Comparison of ENCODE assay signal across 24 cellular contexts in the genomic region with DNA sequence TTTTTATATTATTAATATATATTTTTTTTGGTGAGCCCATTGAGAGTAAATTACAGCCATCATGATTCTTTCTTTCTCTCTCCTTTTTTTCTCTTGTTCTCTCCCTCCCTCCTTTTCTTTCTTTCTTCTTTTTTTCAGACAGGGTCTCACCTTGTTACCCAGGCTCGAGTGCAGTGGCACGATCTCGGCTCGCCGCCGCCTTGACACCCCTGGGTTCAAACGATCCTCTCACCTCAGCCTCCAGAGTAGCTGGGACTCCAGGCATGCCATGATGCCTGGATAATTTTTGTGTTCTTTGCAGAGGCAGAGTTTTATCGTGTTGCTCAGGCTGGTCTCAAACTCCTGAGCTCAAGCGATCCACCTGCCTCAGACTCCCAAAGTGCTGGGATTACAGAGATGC. TPM values are rescaled to one million over a fixed set of nuclear protein-coding genes. Genes with fewer than 3 reads are reported as not detected.
A peak's percentile ranks its signal among the peaks of the same experiment; 100 is the strongest.
DNase-seq lines count a peak whose midpoint lies in the region; ATAC-seq and TF ChIP-seq lines count a peak whose summit lies in the region.
"Had no signal": no experiment of that assay in that cellular context is flagged by ENCODE, and none has a peak within 500 bp of the region (broad histone marks: within the 10 kb centered on the region; RNA-seq: fewer than 3 reads in every experiment).

No MANE protein-coding gene starts in this region.

- no peak for DNase-seq in CD4-positive, alpha-beta T cell
- DNase-seq in HFFc6 (no peak), osteocyte (ENCODE audit: extremely low spot score, unreplicated experiment) (no peak), EL (no peak), HuH-7.5 (ENCODE audit: low spot score) (no peak)
- DNase-seq: activated CD4-positive, CD25-positive, alpha-beta regulatory T cell treated with anti-CD3 and anti-CD28 coated beads, Interleukin-2, amount 50 U/mL, for 72 hours; activated CD8-positive, alpha-beta memory T cell treated with anti-CD3 and anti-CD28 coated beads for 24 hours; activated naive CD4-positive, alpha-beta T cell treated with anti-CD3 and anti-CD28 coated beads, Interleukin-2, amount 50 U/mL, for 16 hours; CD8-positive, alpha-beta memory T cell; DND-41; effector memory CD8-positive, alpha-beta T cell; Kasumi-1; NCI-H187 treated with DMSO at 0.1 percent for 48 hours; pancreas; sigmoid colon had no signal

- no peak for ATAC-seq in CD4-positive, alpha-beta T cell (ENCODE audit: poor library complexity)
- no peak for ATAC-seq in GM19395 (IDR thresholded peaks at IDR 0.05; ENCODE audit: unreplicated experiment)

- H3K27me3 ChIP-seq in CD4-positive, alpha-beta T cell (ENCODE audit: control insufficient read depth, insufficient read depth, low read length) = peaks cover 38% of the 10 kb centered on the region
- H3K27me3 ChIP-seq: suprapubic skin, vagina had no signal

- peaks cover 59% of the 10 kb centered on the region for H3K27me3 Mint-ChIP-seq in CD4-positive, alpha-beta T cell
- H3K27me3 Mint-ChIP-seq in HFFc6 (ENCODE audit: insufficient read depth) (peaks cover 6% of the 10 kb centered on the region), osteocyte (ENCODE audit: unreplicated experiment) (peaks cover 2% of the 10 kb centered on the region)
- peaks cover 1% of the 10 kb centered on the region for H3K27me3 Mint-ChIP-seq in dendritic cell treated with granulocyte-macrophage colony-stimulating factor and Interleukin-4, amounts not matched to agents 40 ng/mL and 50 ng/mL, for 4 days

- no peaks in the 10 kb centered on the region for H3K9me3 Mint-ChIP-seq in CD4-positive, alpha-beta T cell
- H3K9me3 Mint-ChIP-seq in HFFc6 (no peaks in the 10 kb centered on the region), osteocyte (ENCODE audit: unreplicated experiment) (no peaks in the 10 kb centered on the region)
- H3K9me3 Mint-ChIP-seq in dendritic cell treated with granulocyte-macrophage colony-stimulating factor and Interleukin-4, amounts not matched to agents 40 ng/mL and 50 ng/mL, for 4 days = no peaks in the 10 kb centered on the region
- H3K9me3 Mint-ChIP-seq: activated T-cell treated with anti-CD3 and anti-CD28 coated beads, Interleukin-2, amount 50 U/mL, for 24 hours; CD8-positive, alpha-beta memory T cell; effector memory CD8-positive, alpha-beta T cell had no signal

- CTCF ChIA-PET in CD4-positive, alpha-beta T cell (lab: Charles Lee) = no interaction called here

- H3K36me3 Mint-ChIP-seq in CD4-positive, alpha-beta T cell (ENCODE audit: low read depth) = no peaks in the 10 kb centered on the region
- H3K36me3 Mint-ChIP-seq in HFFc6 (ENCODE audit: low read depth) (no peaks in the 10 kb centered on the region), osteocyte (ENCODE audit: unreplicated experiment) (no peaks in the 10 kb centered on the region)
- H3K36me3 Mint-ChIP-seq in dendritic cell treated with granulocyte-macrophage colony-stimulating factor and Interleukin-4, amounts not matched to agents 40 ng/mL and 50 ng/mL, for 4 days (ENCODE audit: low read depth) = peaks cover 31% of the 10 kb centered on the region
- H3K36me3 Mint-ChIP-seq: CD8-positive, alpha-beta memory T cell had no signal

- H3K4me3 Mint-ChIP-seq in CD4-positive, alpha-beta T cell = peak overlapping the region; percentile 45
- peak overlapping the region; percentile 32; the same call in 1 of the 2 replicates for H3K4me3 Mint-ChIP-seq in HFFc6
- H3K4me3 Mint-ChIP-seq in dendritic cell treated with granulocyte-macrophage colony-stimulating factor and Interleukin-4, amounts not matched to agents 40 ng/mL and 50 ng/mL, for 4 days = peak overlapping the region; percentile 94
- peak overlapping the region; percentile 20 for H3K4me3 Mint-ChIP-seq in osteocyte (ENCODE audit: unreplicated experiment)

- H3K9me3 ChIP-seq in CD4-positive, alpha-beta T cell (ENCODE audit: control insufficient read depth, low read length) = no peaks in the 10 kb centered on the region
- H3K9me3 ChIP-seq: esophagus muscularis mucosa, pancreas, sigmoid colon, suprapubic skin, vagina had no signal

- no peak overlapping the region for H3K27ac ChIP-seq in CD4-positive, alpha-beta T cell (ENCODE audit: low read depth, low read length)
- H3K27ac ChIP-seq: esophagus muscularis mucosa, pancreas, SK-N-MC had no signal

- H3K4me1 Mint-ChIP-seq in CD4-positive, alpha-beta T cell (ENCODE audit: low read depth) = peaks cover 17% of the 10 kb centered on the region
- peaks cover 21% of the 10 kb centered on the region for H3K4me1 Mint-ChIP-seq in HFFc6 (ENCODE audit: low read depth)
- H3K4me1 Mint-ChIP-seq in dendritic cell treated with granulocyte-macrophage colony-stimulating factor and Interleukin-4, amounts not matched to agents 40 ng/mL and 50 ng/mL, for 4 days (ENCODE audit: low read depth) = peaks cover 38% of the 10 kb centered on the region
- H3K4me1 Mint-ChIP-seq in osteocyte (ENCODE audit: unreplicated experiment) = peaks cover 20% of the 10 kb centered on the region

- intact Hi-C loops in CD4-positive, alpha-beta T cell (cut with DNase I, micrococcal nuclease) = no loop called here
- intact Hi-C loops in dendritic cell treated with granulocyte-macrophage colony-stimulating factor and Interleukin-4, amounts not matched to agents 40 ng/mL and 50 ng/mL, for 4 days (cut with micrococcal nuclease) = loop anchor here (5.0 kb wide), 1 partner anchor 43 kb away; the partner anchor contains the start of gene RMND1

- H3K27ac Mint-ChIP-seq in CD4-positive, alpha-beta T cell = no peak overlapping the region
- H3K27ac Mint-ChIP-seq in HFFc6 (no peak overlapping the region), osteocyte (ENCODE audit: unreplicated experiment) (no peak overlapping the region)
- H3K27ac Mint-ChIP-seq in dendritic cell treated with granulocyte-macrophage colony-stimulating factor and Interleukin-4, amounts not matched to agents 40 ng/mL and 50 ng/mL, for 4 days = peak overlapping the region; percentile 92
- H3K27ac Mint-ChIP-seq: activated T-cell treated with anti-CD3 and anti-CD28 coated beads, Interleukin-2, amount 50 U/mL, for 24 hours; effector memory CD8-positive, alpha-beta T cell had no signal

- no peak for TF ChIP-seq CTCF in CD4-positive, alpha-beta T cell (IDR thresholded peaks at IDR 0.05)
- TF ChIP-seq CTCF in HFFc6 (IDR thresholded peaks at IDR 0.05) (no peak), osteocyte (IDR thresholded peaks at IDR 0.05) (no peak)

- POLR2A ChIA-PET in CD4-positive, alpha-beta T cell (lab: Charles Lee) = no interaction called here

RNA-seq across cellular contexts. Expression of gene CCDC170, which starts 1.6 kb away (rescaled TPM):
- total RNA-seq in CD4-positive, alpha-beta T cell = not detected
- under 1 TPM; 0.09 to 0.43 (median 0.30) TPM for total RNA-seq in HFFc6 (2021; fragmentation: NEBNext Ultra II Directional; extraction: Animal tissue kit (Norgen Biotek cat#: 25700))
- 0.78 and 0.84 TPM in 2 replicates for total RNA-seq in osteocyte
- total RNA-seq: CD8-positive, alpha-beta memory T cell; kidney epithelial cell; RPMI7951 had no signal

RNA-seq across cellular contexts. Expression of gene RMND1, which starts 43.5 kb away (rescaled TPM):
- 1 to 10 TPM; 6.5 to 7.5 TPM for total RNA-seq in CD4-positive, alpha-beta T cell
- total RNA-seq in HFFc6 (2021; fragmentation: NEBNext Ultra II Directional; extraction: Animal tissue kit (Norgen Biotek cat#: 25700)) = 10 to 100 TPM; 20.6 to 27.5 (median 22.0) TPM
- total RNA-seq in osteocyte = 35.6 and 37.3 TPM in 2 replicates

Comparison
In these comparisons a context has a peak if more than half of its experiments do, and no peak if none do; other contexts are left out.
1. H3K4me3 Mint-ChIP-seq: peak in every context shown above with its lines; median percentile 94 in dendritic cell treated with granulocyte-macrophage colony-stimulating factor and Interleukin-4, amounts not matched to agents 40 ng/mL and 50 ng/mL, for 4 days; 45 in CD4-positive, alpha-beta T cell; 32 in HFFc6; 20 in osteocyte.